In genomic region chr1:89310505-89310904, GRCh38 we compare ENCODE assay signal across 8 cellular contexts. TPM values are rescaled to one million over a fixed set of nuclear protein-coding genes. Genes with fewer than 3 reads are reported as not detected.
DNase-seq lines count a peak whose midpoint lies in the region; ATAC-seq and TF ChIP-seq lines count a peak whose summit lies in the region.

No MANE protein-coding gene starts in this region.

- H3K36me3 Mint-ChIP-seq in CD4-positive, alpha-beta T cell (ENCODE audit: low read depth): peaks cover 13% of the 10 kb centered on the region

- CTCF ChIA-PET in CD4-positive, alpha-beta T cell (lab: Charles Lee): interaction anchor here (0.6 to 1.0 kb wide), 2 partner anchors 14 to 24 kb away, joined by 4 to 5 read pairs; no protein-coding TSS in a partner anchor
- CTCF ChIA-PET in RWPE1 (lab: Yijun Ruan, JAX): no interaction called here

- peaks cover 2% of the 10 kb centered on the region for H3K9me3 Mint-ChIP-seq in CD4-positive, alpha-beta T cell

- no peak overlapping the region for H3K4me3 ChIP-seq in sigmoid colon

- H3K4me1 Mint-ChIP-seq in CD4-positive, alpha-beta T cell (ENCODE audit: low read depth): peaks cover 42% of the 10 kb centered on the region

- TF ChIP-seq CTCF in CD4-positive, alpha-beta T cell (IDR thresholded peaks at IDR 0.05): no peak
- TF ChIP-seq CTCF in sigmoid colon (IDR thresholded peaks at IDR 0.05) (no peak), RWPE1 (conservative IDR thresholded peaks at IDR 0.05; ENCODE audit: low read depth) (no peak)

- peak; percentile 52 for ATAC-seq in CD4-positive, alpha-beta T cell (ENCODE audit: poor library complexity)
- ATAC-seq in GM19452 (IDR thresholded peaks at IDR 0.05; ENCODE audit: unreplicated experiment) (peak; percentile 80), HG03565 (IDR thresholded peaks at IDR 0.05; ENCODE audit: unreplicated experiment) (peak; percentile 84)

- H3K27me3 Mint-ChIP-seq in CD4-positive, alpha-beta T cell: no peaks in the 10 kb centered on the region

- no peak for TF ChIP-seq EP300 in sigmoid colon (IDR thresholded peaks at IDR 0.05)

- no peaks in the 10 kb centered on the region for H3K27me3 ChIP-seq in CD4-positive, alpha-beta T cell (ENCODE audit: control insufficient read depth, insufficient read depth, low read length)
- H3K27me3 ChIP-seq in sigmoid colon: no peaks in the 10 kb centered on the region

- intact Hi-C loops in CD4-positive, alpha-beta T cell (cut with DNase I, micrococcal nuclease): loop anchor here in 1 of 2 experiments (5.0 kb wide), 1 partner anchor 38 kb away; the partner anchor contains the start of gene GBP5
- intact Hi-C loops in sigmoid colon (cut with DNase I): no loop called here

- peaks cover 9% of the 10 kb centered on the region for H3K9me3 ChIP-seq in CD4-positive, alpha-beta T cell (ENCODE audit: control insufficient read depth, low read length)
- H3K9me3 ChIP-seq in sigmoid colon: no peaks in the 10 kb centered on the region

- H3K4me1 ChIP-seq in sigmoid colon: peaks cover 0 to 23% (median 10%) of the 10 kb centered on the region in 4 donors

- DNase-seq in CD4-positive, alpha-beta T cell: no peak
- DNase-seq in dedifferentiated amniotic fluid mesenchymal stem cell (ENCODE audit: extremely low spot score) (peak; percentile 63), sigmoid colon (no peak), NCI-H187 (lab: John Stamatoyannopoulos, UW) (no peak), NCI-H82 (lab: John Stamatoyannopoulos, UW) (no peak), RWPE1 (ENCODE audit: low spot score) (no peak)

- H3K27ac Mint-ChIP-seq in CD4-positive, alpha-beta T cell: peak overlapping the region; percentile 78

- POLR2A ChIA-PET in CD4-positive, alpha-beta T cell (lab: Charles Lee): interaction anchor here (0.6 to 4.5 kb wide), 26 partner anchors 10 to 346 kb away, joined by 3 to 69 read pairs (median 4); partner anchors contain the start of genes GBP1, GBP2, GBP3 and GBP4
- POLR2A ChIA-PET in RWPE1 (lab: Yijun Ruan, JAX; ENCODE audit: low non-redundant PET): no interaction called here

- H3K27ac ChIP-seq in CD4-positive, alpha-beta T cell (ENCODE audit: low read depth, low read length): peak overlapping the region; percentile 38
- H3K27ac ChIP-seq in sigmoid colon (peak overlapping the region; percentile 31 to 57 (median 51)), RWPE1 (no peak overlapping the region)

- 11 to 14% methylated on average over 1 of the region's 1 CpG for WGBS in sigmoid colon, 2 donors

- peak overlapping the region; percentile 47 for H3K4me3 Mint-ChIP-seq in CD4-positive, alpha-beta T cell

- no peaks in the 10 kb centered on the region for H3K36me3 ChIP-seq in sigmoid colon

- no peak for TF ChIP-seq POLR2A in sigmoid colon (IDR thresholded peaks at IDR 0.05)

RNA-seq across cellular contexts. Expression of gene GBP5, which starts 37.8 kb away (rescaled TPM):
- total RNA-seq in CD4-positive, alpha-beta T cell: 10 to 100 TPM; 51.4 to 52.9 TPM
- total RNA-seq in sigmoid colon: 1 to 10 TPM in 3 of 4 donors, under 1 TPM in 1; 0.83 to 1.4 (median 1.2) TPM
- polyA plus RNA-seq in sigmoid colon: 10 to 100 TPM in 1 of 3 donors, 1 to 10 TPM in 2; 1.6 to 19.3 (median 1.8) TPM

RNA-seq across cellular contexts. Expression of gene GBP6, which starts 53.4 kb away (rescaled TPM):
- total RNA-seq in CD4-positive, alpha-beta T cell: under 1 TPM in 1 of 2 experiments, not detected in 1; 0.08 TPM
- total RNA-seq in sigmoid colon: not detected
- under 1 TPM in 2 of 3 donors, not detected in 1; 0.09 to 0.60 TPM for polyA plus RNA-seq in sigmoid colon

Comparison
In these comparisons a context has a peak if more than half of its experiments do, and no peak if none do; other contexts are left out.
1. RNA of gene GBP5, which starts 37.8 kb away (total RNA-seq): 51.4 to 52.9 TPM in CD4-positive, alpha-beta T cell; 0.83 to 1.4 TPM in sigmoid colon; every median in the first group is over 10 times any median in the second.
2. Peak in every context shown above with its lines, with median percentiles within 50 percentile points of each other: ATAC-seq.